28 cellular contexts compared by ENCODE assay signal in the genomic region with DNA sequence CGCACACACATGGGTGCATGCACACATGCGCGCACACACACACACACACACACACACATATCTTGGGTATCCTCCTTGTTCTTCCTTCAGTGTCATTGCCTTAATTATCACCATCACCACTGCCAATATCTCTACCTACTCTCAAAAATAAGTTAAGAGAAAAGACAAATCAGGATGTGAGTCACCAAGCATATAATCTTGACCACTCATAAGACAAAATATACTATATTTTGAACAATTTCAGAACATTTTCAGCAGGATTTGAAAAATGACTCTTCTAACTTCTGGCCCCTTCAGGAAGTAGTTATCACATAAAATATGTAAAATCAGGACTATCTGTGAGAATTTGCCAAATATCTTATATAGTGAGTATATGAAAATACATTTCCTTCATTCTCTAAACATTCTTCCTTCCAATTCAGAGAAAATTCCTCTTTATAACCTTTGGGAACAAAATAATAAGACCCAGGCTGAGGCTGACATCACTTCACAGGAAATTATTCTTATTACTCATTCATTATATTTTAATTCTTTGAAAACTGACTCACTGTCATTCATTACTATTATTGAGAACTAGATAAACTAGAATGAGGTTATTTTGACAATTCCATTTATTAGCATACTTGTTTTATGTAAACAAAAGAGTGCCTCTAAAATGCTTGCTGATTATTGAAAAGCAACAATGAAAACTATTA.
DNase-seq lines count a peak whose midpoint lies in the region; ATAC-seq and TF ChIP-seq lines count a peak whose summit lies in the region.
"Had no signal": no experiment of that assay in that cellular context is flagged by ENCODE, and none has a peak within 500 bp of the region (broad histone marks: within the 10 kb centered on the region; RNA-seq: fewer than 3 reads in every experiment).

No MANE protein-coding gene starts in this region.

- H3K4me3 ChIP-seq in A673 (ENCODE audit: low read depth, low read length, poor library complexity, severe bottlenecking): no peak overlapping the region
- no peak overlapping the region for H3K4me3 ChIP-seq in adipocyte (ENCODE audit: low read length)
- H3K4me3 ChIP-seq in epithelial cell of esophagus (ENCODE audit: low read length): no peak overlapping the region
- no peak overlapping the region for H3K4me3 ChIP-seq in WERI-Rb-1 (ENCODE audit: low read depth, low read length)
- H3K4me3 ChIP-seq: A549, neural progenitor cell, PC-9, right atrium auricular region, thoracic aorta had no signal

- no TSS peak for BruUV-seq in A673 (replicated peaks; lab: Mats Ljungman, UMichigan)

- DNase-seq in A673 (ENCODE audit: low spot score): peak; percentile 69
- peak; percentile 24 for DNase-seq in adipocyte (ENCODE audit: low read depth)
- peak; percentile 44 for DNase-seq in epithelial cell of esophagus (ENCODE audit: low read depth)
- DNase-seq in kidney tubule cell (ENCODE audit: low spot score): peak; percentile 39
- no peak for DNase-seq in midbrain (lab: John Stamatoyannopoulos, UW)
- DNase-seq in NCI-H446 (lab: John Stamatoyannopoulos, UW): no peak
- DNase-seq in WERI-Rb-1: no peak
- DNase-seq: activated CD4-positive, alpha-beta memory T cell treated with anti-CD3 and anti-CD28 coated beads, Interleukin-2, amount 10 ng/mL, durations not matched to agents 7 days and 5 days; activated CD4-positive, alpha-beta T cell treated with anti-CD3 and anti-CD28 coated beads for 1 hour; activated CD8-positive, alpha-beta memory T cell treated with anti-CD3 and anti-CD28 coated beads, Interleukin-2, amount 50 U/mL, for 4 hours; activated naive CD4-positive, alpha-beta T cell treated with Interleukin-2 at 50 U/mL for 16 hours; CD8-positive, alpha-beta T cell; effector CD4-positive, alpha-beta T cell; foreskin melanocyte; GOT3; left colon; NCI-H1092 treated with DMSO at 0.1 percent for 48 hours; NCI-H1930; NCI-H526 treated with DMSO at 0.1 percent for 48 hours; PC-9; stimulated activated CD8-positive, alpha-beta memory T cell treated with anti-CD3 and anti-CD28 coated beads, Interleukin-4, amount 100 ng/mL, for 48 hours had no signal

- no peak for ATAC-seq in HG03280 (IDR thresholded peaks at IDR 0.05; ENCODE audit: unreplicated experiment)
- ATAC-seq: A549; CD8-positive, alpha-beta T cell; left colon; Right ventricle myocardium inferior had no signal

- intact Hi-C loops in A673 (cut with micrococcal nuclease; ENCODE audit: unreplicated experiment): no loop called here

- no peaks in the 10 kb centered on the region for H3K36me3 ChIP-seq in A673 (ENCODE audit: insufficient read depth, low read length, poor library complexity, severe bottlenecking)
- H3K36me3 ChIP-seq in adipocyte (ENCODE audit: control insufficient read depth, insufficient read depth, low read length, severe bottlenecking): no peaks in the 10 kb centered on the region
- H3K36me3 ChIP-seq in WERI-Rb-1: no peaks in the 10 kb centered on the region
- H3K36me3 ChIP-seq: neural progenitor cell, right atrium auricular region, thoracic aorta had no signal

- TF ChIP-seq CTCF in A673 (conservative IDR thresholded peaks at IDR 0.05; ENCODE audit: low read depth, low read length): no peak
- TF ChIP-seq CTCF in epithelial cell of esophagus (IDR thresholded peaks at IDR 0.05; ENCODE audit: insufficient read depth, low read depth, low read length, missing control alignments): no peak
- no peak for TF ChIP-seq CTCF in WERI-Rb-1 (IDR thresholded peaks at IDR 0.05; ENCODE audit: low read depth, low read length)

- no peak overlapping the region for H3K9ac ChIP-seq in adipocyte (ENCODE audit: low read length)
- H3K9ac ChIP-seq: neural progenitor cell, parathyroid adenoma had no signal

- H3K9me3 ChIP-seq in A673 (ENCODE audit: low read depth, low read length, poor library complexity, severe bottlenecking) (no peaks in the 10 kb centered on the region), adipocyte (ENCODE audit: control insufficient read depth, low read length) (no peaks in the 10 kb centered on the region), WERI-Rb-1 (ENCODE audit: severe bottlenecking) (no peaks in the 10 kb centered on the region)
- H3K9me3 ChIP-seq: A549, right atrium auricular region, thoracic aorta had no signal

- H3K4me1 ChIP-seq in A673 (ENCODE audit: insufficient read depth, low read length, poor library complexity, severe bottlenecking): no peaks in the 10 kb centered on the region
- peaks cover 6% of the 10 kb centered on the region for H3K4me1 ChIP-seq in adipocyte (ENCODE audit: control insufficient read depth, insufficient read depth, low read length)
- H3K4me1 ChIP-seq: A549, neural progenitor cell, parathyroid adenoma, right atrium auricular region had no signal

- H3K27ac ChIP-seq in A673 (ENCODE audit: low read depth, low read length, poor library complexity, severe bottlenecking) (no peak overlapping the region), WERI-Rb-1 (no peak overlapping the region)
- H3K27ac ChIP-seq: A549, neural progenitor cell, parathyroid adenoma, PC-9, right atrium auricular region, thoracic aorta had no signal

- H3K27me3 ChIP-seq in A673 (replicated peaks; ENCODE audit: insufficient read depth, low read depth, low read length, poor library complexity) (no peaks in the 10 kb centered on the region), adipocyte (replicated peaks; ENCODE audit: control insufficient read depth, insufficient read depth, low read length) (no peaks in the 10 kb centered on the region), WERI-Rb-1 (ENCODE audit: insufficient read depth, low read depth, severe bottlenecking) (no peaks in the 10 kb centered on the region)
- H3K27me3 ChIP-seq: neural progenitor cell, right atrium auricular region had no signal

- POLR2A ChIA-PET in A673 (lab: Charles Lee; ENCODE audit: low non-redundant PET): no interaction called here

- CTCF ChIA-PET in A673 (lab: Charles Lee): no interaction called here

Comparison
In these comparisons a context has a peak if more than half of its experiments do, and no peak if none do; other contexts are left out.
1. DNase-seq: peak in A673 (single experiment), adipocyte (single experiment), epithelial cell of esophagus (single experiment) and kidney tubule cell (single experiment); none in midbrain (single experiment), NCI-H446 (0 of 2) and WERI-Rb-1 (single experiment).